8 cellular contexts compared by ENCODE assay signal in the genomic region with DNA sequence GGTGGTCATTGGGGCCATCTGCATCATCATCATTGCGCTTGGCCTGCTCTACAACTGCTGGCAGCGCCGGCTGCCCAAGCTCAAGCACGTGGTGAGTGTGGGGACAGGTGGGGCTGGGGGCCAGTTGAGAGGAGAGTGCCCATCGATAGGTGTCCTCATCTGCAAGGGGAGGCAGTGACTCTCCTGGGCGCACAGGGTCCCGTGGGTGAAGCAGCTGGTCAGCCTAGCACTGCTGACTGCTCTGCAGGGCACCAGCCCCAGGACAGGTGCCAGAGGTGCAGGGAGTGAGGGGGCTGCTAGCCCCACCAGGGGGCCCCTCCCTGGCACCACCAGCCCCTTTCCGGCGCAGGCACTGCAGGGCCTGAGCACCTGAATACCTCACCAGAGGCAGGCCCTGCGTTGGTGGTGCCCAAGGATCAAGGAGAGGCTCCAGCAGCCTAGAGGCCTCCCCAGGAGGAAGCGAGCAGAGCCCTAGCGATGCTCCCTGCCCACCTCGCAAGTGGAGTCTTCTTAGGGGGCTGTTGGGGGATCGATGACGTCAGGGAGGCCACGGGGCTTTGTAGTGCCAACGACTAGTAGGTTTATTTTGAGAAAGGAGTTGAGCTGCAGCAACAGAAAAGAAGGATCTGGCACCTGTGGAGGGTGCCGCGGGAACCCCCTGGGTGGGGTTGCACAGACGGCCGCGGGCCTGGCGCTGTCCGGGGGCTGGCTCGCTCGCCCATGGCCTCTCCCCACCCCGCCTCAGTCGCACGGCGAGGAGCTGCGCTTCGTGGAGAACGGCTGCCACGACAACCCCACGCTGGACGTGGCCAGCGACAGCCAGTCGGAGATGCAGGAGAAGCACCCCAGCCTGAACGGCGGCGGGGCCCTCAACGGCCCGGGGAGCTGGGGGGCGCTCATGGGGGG. TPM values are rescaled to one million over a fixed set of nuclear protein-coding genes. Genes with fewer than 3 reads are reported as not detected.
DNase-seq lines count a peak whose midpoint lies in the region; ATAC-seq and TF ChIP-seq lines count a peak whose summit lies in the region.

No MANE protein-coding gene starts in this region.

- H3K27ac ChIP-seq in effector memory CD4-positive, alpha-beta T cell (ENCODE audit: insufficient read depth, low read length, poor library complexity, severe bottlenecking): peak overlapping the region; percentile 84
- H3K27ac ChIP-seq in transverse colon: peak overlapping the region; percentile 90 to 98 (median 92)

- 44% methylated on average over 19 of the region's 44 CpGs; no CpG with 5 or more reads in 1 of the 2 donors for WGBS in transverse colon (ENCODE audit: low coverage in 1 of 2), 2 donors

- TF ChIP-seq POLR2A in transverse colon (IDR thresholded peaks at IDR 0.05): no peak

- peak overlapping the region; percentile 72 for H3K4me3 ChIP-seq in effector memory CD4-positive, alpha-beta T cell (ENCODE audit: insufficient read depth, low read depth, low read length, poor library complexity, severe bottlenecking)
- H3K4me3 ChIP-seq in mucosa of descending colon (peak overlapping the region; percentile 56), transverse colon (peak overlapping the region; percentile 83 to 98 (median 97))

- no peaks in the 10 kb centered on the region for H3K36me3 ChIP-seq in effector memory CD4-positive, alpha-beta T cell (ENCODE audit: control insufficient read depth, insufficient read depth, low read length)
- no peaks in the 10 kb centered on the region for H3K36me3 ChIP-seq in mucosa of descending colon (ENCODE audit: low read depth)
- H3K36me3 ChIP-seq in transverse colon: no peaks in the 10 kb centered on the region

- in situ Hi-C loops in transverse colon (cut with MboI; ENCODE audit: low pct_ligation_motif_present in 1 of 4, low pct_unique_long_range_greater_than_20kb in 1 of 4, low sequenced_read_pairs in 3 of 4): loop anchor here in 2 of 4 donors (25.0 kb wide), 2 partner anchors 166 to 291 kb away; no protein-coding TSS in a partner anchor

- H3K4me1 ChIP-seq in effector memory CD4-positive, alpha-beta T cell (ENCODE audit: control insufficient read depth, insufficient read depth, low read length, poor library complexity, severe bottlenecking): peaks cover 18% of the 10 kb centered on the region
- peaks cover 9% of the 10 kb centered on the region for H3K4me1 ChIP-seq in mucosa of descending colon (ENCODE audit: low read depth)
- peaks cover 8 to 29% (median 23%) of the 10 kb centered on the region in 4 donors for H3K4me1 ChIP-seq in transverse colon

- peak; percentile 62 for DNase-seq in 8988T
- peak; percentile 29 for DNase-seq in activated CD4-positive, CD25-positive, alpha-beta regulatory T cell treated with anti-CD3 and anti-CD28 coated beads, Interleukin-2, amount 50 U/mL, for 72 hours
- no peak for DNase-seq in effector memory CD4-positive, alpha-beta T cell
- peak in 2 of 3 donors; percentile 67 to 70 for DNase-seq in mucosa of descending colon
- no peak for DNase-seq in transverse colon

- peak; percentile 12 for ATAC-seq in GM18909 (IDR thresholded peaks at IDR 0.05; ENCODE audit: poor library complexity, unreplicated experiment)
- peak; percentile 12 for ATAC-seq in HG03196 (IDR thresholded peaks at IDR 0.05; ENCODE audit: unreplicated experiment)
- ATAC-seq in mucosa of descending colon: peak; percentile 39
- no peak for ATAC-seq in HG03457 (IDR thresholded peaks at IDR 0.05; ENCODE audit: unreplicated experiment)

- intact Hi-C loops in mucosa of descending colon (cut with DNase I, micrococcal nuclease): no loop called here
- intact Hi-C loops in transverse colon (cut with DNase I; ENCODE audit: low total_unique reads): no loop called here

- no peaks in the 10 kb centered on the region for H3K27me3 ChIP-seq in effector memory CD4-positive, alpha-beta T cell (replicated peaks; ENCODE audit: control insufficient read depth, insufficient read depth, low read length, poor library complexity, severe bottlenecking)
- no peaks in the 10 kb centered on the region for H3K27me3 ChIP-seq in transverse colon

- H3K9me3 ChIP-seq in effector memory CD4-positive, alpha-beta T cell (ENCODE audit: control insufficient read depth, low read length): no peaks in the 10 kb centered on the region
- H3K9me3 ChIP-seq in mucosa of descending colon (no peaks in the 10 kb centered on the region), transverse colon (no peaks in the 10 kb centered on the region)

- TF ChIP-seq EP300 in transverse colon (IDR thresholded peaks at IDR 0.05; ENCODE audit: low read depth): no peak

- TF ChIP-seq CTCF in mucosa of descending colon (IDR thresholded peaks at IDR 0.05) (no peak), transverse colon (IDR thresholded peaks at IDR 0.05) (no peak)

RNA-seq across cellular contexts. Expression of a gene that starts 1.0 kb away (rescaled TPM):
- total RNA-seq in mucosa of descending colon: 10 to 100 TPM; 19.9 to 48.7 (median 33.7) TPM
- 10 to 100 TPM; 29.6 to 80.4 (median 45.8) TPM for total RNA-seq in transverse colon

RNA-seq across cellular contexts. Expression of a gene that starts 42.8 kb away (rescaled TPM):
- total RNA-seq in mucosa of descending colon: 10 to 100 TPM in 2 of 3 donors, 1 to 10 TPM in 1; 5.4 to 18.5 (median 16.2) TPM
- total RNA-seq in transverse colon: 10 to 100 TPM in 3 of 4 donors, 1 to 10 TPM in 1; 9.7 to 18.9 (median 15.9) TPM

Comparison
In these comparisons a context has a peak if more than half of its experiments do, and no peak if none do; other contexts are left out.
1. DNase-seq: peak in 8988T (single experiment), activated CD4-positive, CD25-positive, alpha-beta regulatory T cell treated with anti-CD3 and anti-CD28 coated beads, Interleukin-2, amount 50 U/mL, for 72 hours (single experiment) and mucosa of descending colon (2 of 3); none in effector memory CD4-positive, alpha-beta T cell (0 of 3) and transverse colon (single experiment).
2. Peak in every context shown above with its lines, with median percentiles within 50 percentile points of each other: H3K4me3 ChIP-seq.